In the genomic region with DNA sequence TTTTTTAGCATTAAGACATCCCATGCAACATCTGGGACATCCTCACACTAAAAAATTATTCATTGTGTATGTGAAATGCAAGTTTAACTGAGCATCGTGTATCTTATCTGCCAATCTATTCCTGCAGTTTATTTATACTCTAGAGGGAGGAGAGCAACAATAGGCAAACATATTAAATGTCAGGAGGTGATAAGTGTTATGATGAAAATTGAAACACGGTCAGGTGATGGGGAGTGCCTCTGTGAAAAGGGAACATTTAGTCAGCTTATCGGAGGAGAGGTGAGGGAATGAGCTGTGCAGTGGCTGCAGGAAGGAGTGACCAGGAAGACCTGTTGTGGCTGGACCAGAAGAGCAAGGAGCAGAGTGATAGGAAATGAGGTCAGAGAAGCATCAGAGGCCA, we compare ENCODE assay signal across 9 cellular contexts. TPM values are rescaled to one million over a fixed set of nuclear protein-coding genes. Genes with fewer than 3 reads are reported as not detected.
DNase-seq lines count a peak whose midpoint lies in the region; ATAC-seq and TF ChIP-seq lines count a peak whose summit lies in the region.
"Had no signal": no experiment of that assay in that cellular context is flagged by ENCODE, and none has a peak within 500 bp of the region (broad histone marks: within the 10 kb centered on the region; RNA-seq: fewer than 3 reads in every experiment).

No MANE protein-coding gene starts in this region.

- H3K27me3 ChIP-seq in ACC112 (ENCODE audit: insufficient read depth, low read length) (no peaks in the 10 kb centered on the region), tibial artery (no peaks in the 10 kb centered on the region)

- H3K9me3 ChIP-seq in tibial artery: no peaks in the 10 kb centered on the region

- H2AFZ ChIP-seq in ACC112 (ENCODE audit: low read length, unreplicated experiment): peak overlapping the region; percentile 96

- peaks cover 3% of the 10 kb centered on the region; the same call in 1 of the 2 replicates for H3K27me3 Mint-ChIP-seq in HFFc6 (ENCODE audit: insufficient read depth)
- no peaks in the 10 kb centered on the region for H3K27me3 Mint-ChIP-seq in activated T-helper 1 cell treated with anti-CD3 and anti-CD28 coated beads, Interleukin-12 subunit alpha, Interleukin-12 subunit beta, Interleukin-2, Interleukin-4 antibody, amounts not matched to agents 30 ng/mL and 10 ng/mL and 1 ng/mL, durations not matched to agents 14 hours and 24 hours and 36 hours (ENCODE audit: insufficient read depth)

- no peak overlapping the region for H3K27ac ChIP-seq in ACC112 (ENCODE audit: low read depth, low read length)
- peak overlapping the region; percentile 86 for H3K27ac ChIP-seq in tibial artery

- ATAC-seq in left colon: peak; percentile 68
- no peak for ATAC-seq in GM21381 (IDR thresholded peaks at IDR 0.05; ENCODE audit: unreplicated experiment)

- H3K4me1 ChIP-seq in ACC112 (ENCODE audit: control insufficient read depth, insufficient read depth, low read length, unreplicated experiment) (peaks cover 22% of the 10 kb centered on the region), tibial artery (peaks cover 0 to 32% (median 20%) of the 10 kb centered on the region in 4 donors)

- TF ChIP-seq CTCF in HFFc6 (IDR thresholded peaks at IDR 0.05) (no peak), tibial artery (IDR thresholded peaks at IDR 0.05) (no peak)

- H3K27ac Mint-ChIP-seq in HFFc6: no peak overlapping the region
- peak overlapping the region; percentile 81 for H3K27ac Mint-ChIP-seq in activated T-helper 1 cell treated with anti-CD3 and anti-CD28 coated beads, Interleukin-12 subunit alpha, Interleukin-12 subunit beta, Interleukin-2, Interleukin-4 antibody, amounts not matched to agents 30 ng/mL and 10 ng/mL and 1 ng/mL, durations not matched to agents 14 hours and 24 hours and 36 hours

- no peak for DNase-seq in HFFc6
- no peak for DNase-seq in activated T-helper 1 cell treated with anti-CD3 and anti-CD28 coated beads, Interleukin-12 subunit alpha, Interleukin-12 subunit beta, Interleukin-2, Interleukin-4 antibody, amounts not matched to agents 30 ng/mL and 10 ng/mL and 1 ng/mL, durations not matched to agents 14 hours and 24 hours and 36 hours (ENCODE audit: low spot score)
- peak; percentile 54 to 78 for DNase-seq in left colon
- no peak for DNase-seq in tibial artery
- DNase-seq in stimulated activated CD4-positive, alpha-beta T cell treated with anti-CD3 and anti-CD28 coated beads, Interleukin-4, amount 100 ng/mL, for 1 hour: no peak
- no peak for DNase-seq in retina

- peaks cover 8% of the 10 kb centered on the region for H3K36me3 ChIP-seq in ACC112 (ENCODE audit: insufficient read depth, low read length)
- H3K36me3 ChIP-seq in tibial artery: peaks cover 0 to 18% (median 12%) of the 10 kb centered on the region in 3 donors

- H3K4me3 ChIP-seq in ACC112 (ENCODE audit: low read depth, low read length): peak overlapping the region; percentile 85
- H3K4me3 ChIP-seq in tibial artery: peak overlapping the region; percentile 92 to 96

- peak overlapping the region; percentile 98 for H3K4me3 Mint-ChIP-seq in HFFc6
- H3K4me3 Mint-ChIP-seq in activated T-helper 1 cell treated with anti-CD3 and anti-CD28 coated beads, Interleukin-12 subunit alpha, Interleukin-12 subunit beta, Interleukin-2, Interleukin-4 antibody, amounts not matched to agents 30 ng/mL and 10 ng/mL and 1 ng/mL, durations not matched to agents 14 hours and 24 hours and 36 hours: peak overlapping the region; percentile 82

- H3K79me2 ChIP-seq in ACC112 (ENCODE audit: control insufficient read depth, insufficient read depth, low read length, unreplicated experiment): peaks cover 23% of the 10 kb centered on the region

- H3K36me3 Mint-ChIP-seq in HFFc6 (ENCODE audit: low read depth): peaks cover 11% of the 10 kb centered on the region
- peaks cover 11% of the 10 kb centered on the region for H3K36me3 Mint-ChIP-seq in activated T-helper 1 cell treated with anti-CD3 and anti-CD28 coated beads, Interleukin-12 subunit alpha, Interleukin-12 subunit beta, Interleukin-2, Interleukin-4 antibody, amounts not matched to agents 30 ng/mL and 10 ng/mL and 1 ng/mL, durations not matched to agents 14 hours and 24 hours and 36 hours (ENCODE audit: low read depth)

- intact Hi-C loops in activated T-helper 1 cell treated with anti-CD3 and anti-CD28 coated beads, Interleukin-12 subunit alpha, Interleukin-12 subunit beta, Interleukin-2, Interleukin-4 antibody, amounts not matched to agents 30 ng/mL and 10 ng/mL and 1 ng/mL, durations not matched to agents 14 hours and 24 hours and 36 hours (cut with micrococcal nuclease): loop anchor here (1.0 to 5.0 kb wide), 9 partner anchors 43 to 595 kb away; a partner anchor contains a TSS
- intact Hi-C loops in left colon (cut with DNase I, micrococcal nuclease): loop anchor here in 1 of 2 donors (5.0 kb wide), 1 partner anchor 182 kb away; a partner anchor contains a TSS
- intact Hi-C loops in tibial artery (cut with DNase I; ENCODE audit: low total_unique reads): loop anchor here (5.0 kb wide), 1 partner anchor 52 kb away; a partner anchor contains a TSS

- peaks cover 29% of the 10 kb centered on the region for H3K4me1 Mint-ChIP-seq in HFFc6 (ENCODE audit: low read depth)
- peaks cover 41% of the 10 kb centered on the region for H3K4me1 Mint-ChIP-seq in activated T-helper 1 cell treated with anti-CD3 and anti-CD28 coated beads, Interleukin-12 subunit alpha, Interleukin-12 subunit beta, Interleukin-2, Interleukin-4 antibody, amounts not matched to agents 30 ng/mL and 10 ng/mL and 1 ng/mL, durations not matched to agents 14 hours and 24 hours and 36 hours (ENCODE audit: low read depth)

- H3K9me3 Mint-ChIP-seq in HFFc6: no peaks in the 10 kb centered on the region
- H3K9me3 Mint-ChIP-seq in activated T-helper 1 cell treated with anti-CD3 and anti-CD28 coated beads, Interleukin-12 subunit alpha, Interleukin-12 subunit beta, Interleukin-2, Interleukin-4 antibody, amounts not matched to agents 30 ng/mL and 10 ng/mL and 1 ng/mL, durations not matched to agents 14 hours and 24 hours and 36 hours: no peaks in the 10 kb centered on the region

RNA-seq across cellular contexts. Expression of a gene that starts 0.8 kb away (rescaled TPM):
- 10 to 100 TPM; 60.6 to 69.7 (median 66.4) TPM for total RNA-seq in HFFc6 (2021; fragmentation: NEBNext Ultra II Directional; extraction: Animal tissue kit (Norgen Biotek cat#: 25700))
- total RNA-seq in activated T-helper 1 cell treated with anti-CD3 and anti-CD28 coated beads, Interleukin-12 subunit alpha, Interleukin-12 subunit beta, Interleukin-2, Interleukin-4 antibody, amounts not matched to agents 30 ng/mL and 10 ng/mL and 1 ng/mL, durations not matched to agents 14 hours and 24 hours and 36 hours: 67.0 and 70.4 TPM in 2 replicates
- 100 to 1,000 TPM; 114 to 138 TPM for total RNA-seq in left colon

RNA-seq across cellular contexts. Expression of a gene that starts 48.0 kb away (rescaled TPM):
- under 1 TPM in 1 of 6 experiments, not detected in 5; 0.24 TPM for total RNA-seq in HFFc6 (2021; fragmentation: NEBNext Ultra II Directional; extraction: Animal tissue kit (Norgen Biotek cat#: 25700))
- 0.18 TPM in 1 of 2 replicates, not detected in the other for total RNA-seq in activated T-helper 1 cell treated with anti-CD3 and anti-CD28 coated beads, Interleukin-12 subunit alpha, Interleukin-12 subunit beta, Interleukin-2, Interleukin-4 antibody, amounts not matched to agents 30 ng/mL and 10 ng/mL and 1 ng/mL, durations not matched to agents 14 hours and 24 hours and 36 hours
- total RNA-seq in left colon: not detected
- total RNA-seq: glomerular endothelial cell had no signal

RNA-seq across cellular contexts. Expression of a gene that starts 51.5 kb away (rescaled TPM):
- 10 to 100 TPM; 32.7 to 42.9 (median 41.5) TPM for total RNA-seq in HFFc6 (2021; fragmentation: NEBNext Ultra II Directional; extraction: Animal tissue kit (Norgen Biotek cat#: 25700))
- total RNA-seq in activated T-helper 1 cell treated with anti-CD3 and anti-CD28 coated beads, Interleukin-12 subunit alpha, Interleukin-12 subunit beta, Interleukin-2, Interleukin-4 antibody, amounts not matched to agents 30 ng/mL and 10 ng/mL and 1 ng/mL, durations not matched to agents 14 hours and 24 hours and 36 hours: 40.9 and 46.3 TPM in 2 replicates
- total RNA-seq in left colon: 10 to 100 TPM; 52.2 to 53.0 TPM

Comparison
In these comparisons a context has a peak if more than half of its experiments do, and no peak if none do; other contexts are left out.
1. DNase-seq: peak in left colon (2 of 2); none in HFFc6 (single experiment), activated T-helper 1 cell treated with anti-CD3 and anti-CD28 coated beads, Interleukin-12 subunit alpha, Interleukin-12 subunit beta, Interleukin-2, Interleukin-4 antibody, amounts not matched to agents 30 ng/mL and 10 ng/mL and 1 ng/mL, durations not matched to agents 14 hours and 24 hours and 36 hours (single experiment), tibial artery (0 of 2), stimulated activated CD4-positive, alpha-beta T cell treated with anti-CD3 and anti-CD28 coated beads, Interleukin-4, amount 100 ng/mL, for 1 hour (single experiment) and retina (single experiment).